9 cellular contexts compared by ENCODE assay signal in genomic region chr11:76781861-76782500, GRCh38. TPM values are rescaled to one million over a fixed set of nuclear protein-coding genes. Genes with fewer than 3 reads are reported as not detected.
DNase-seq lines count a peak whose midpoint lies in the region; ATAC-seq and TF ChIP-seq lines count a peak whose summit lies in the region.
"Had no signal": no experiment of that assay in that cellular context is flagged by ENCODE, and none has a peak within 500 bp of the region (broad histone marks: within the 10 kb centered on the region; RNA-seq: fewer than 3 reads in every experiment).

No MANE protein-coding gene starts in this region.

- H3K9me3 ChIP-seq in left lung (peaks cover 1 to 5% of the 10 kb centered on the region in 2 donors), thymus (ENCODE audit: control insufficient read depth) (no peaks in the 10 kb centered on the region)

- intact Hi-C loops in activated CD4-positive, alpha-beta T cell treated with anti-CD3 and anti-CD28 coated beads for 36 hours (cut with DNase I, micrococcal nuclease) = loop anchor here (2.0 to 10.0 kb wide), 3 partner anchors 17 to 547 kb away; partner anchors contain the start of gene EMSY (in 1 of the 2)
- intact Hi-C loops in left lung (cut with DNase I) = loop anchor here in 1 of 2 donors (10.0 kb wide), 1 partner anchor 47 kb away; no protein-coding TSS in a partner anchor

- peaks cover 15% of the 10 kb centered on the region for H3K4me1 Mint-ChIP-seq in activated CD4-positive, alpha-beta T cell treated with anti-CD3 and anti-CD28 coated beads for 36 hours

- POLR2A ChIA-PET in activated CD4-positive, alpha-beta T cell treated with anti-CD3 and anti-CD28 coated beads for 36 hours (lab: Charles Lee) = interaction anchor here (0.7 to 1.4 kb wide), 2 partner anchors 22 to 259 kb away, joined by 3 read pairs; no protein-coding TSS in a partner anchor

- CTCF ChIA-PET in activated CD4-positive, alpha-beta T cell treated with anti-CD3 and anti-CD28 coated beads for 36 hours (lab: Charles Lee) = interaction anchor here (0.9 to 1.1 kb wide), 3 partner anchors 17 to 308 kb away, joined by 4 to 5 read pairs (median 4); no protein-coding TSS in a partner anchor

- H3K27me3 ChIP-seq in left lung = peaks cover 0 to 51% of the 10 kb centered on the region in 2 donors
- peaks cover 16% of the 10 kb centered on the region for H3K27me3 ChIP-seq in thymus (ENCODE audit: control insufficient read depth, insufficient read depth)

- in situ Hi-C loops in astrocyte of the spinal cord (cut with HindIII; ENCODE audit: low sequenced_read_pairs) = no loop called here

- peaks cover under 1% of the 10 kb centered on the region for H3K36me3 Mint-ChIP-seq in activated CD4-positive, alpha-beta T cell treated with anti-CD3 and anti-CD28 coated beads for 36 hours (ENCODE audit: low read depth)

- peak overlapping the region; percentile 93 for H3K4me3 ChIP-seq in astrocyte of the spinal cord (ENCODE audit: low read depth, low read length)
- peak overlapping the region in 1 of 2 donors; percentile 63 for H3K4me3 ChIP-seq in left lung
- no peak overlapping the region for H3K4me3 ChIP-seq in thymus (ENCODE audit: low read length)

- peak overlapping the region; percentile 96 for H3K27ac Mint-ChIP-seq in activated CD4-positive, alpha-beta T cell treated with anti-CD3 and anti-CD28 coated beads for 36 hours

- WGBS in thymus = 92% methylated on average over 4 of the region's 4 CpGs

- peak overlapping the region; percentile 69 for H3K4me3 Mint-ChIP-seq in activated CD4-positive, alpha-beta T cell treated with anti-CD3 and anti-CD28 coated beads for 36 hours

- no peak for TF ChIP-seq CTCF in astrocyte of the spinal cord (IDR thresholded peaks at IDR 0.05; ENCODE audit: low read depth, low read length)
- no peak for TF ChIP-seq CTCF in left lung (IDR thresholded peaks at IDR 0.05)

- H3K9me3 Mint-ChIP-seq in activated CD4-positive, alpha-beta T cell treated with anti-CD3 and anti-CD28 coated beads for 36 hours (ENCODE audit: low read depth) = peaks cover 7% of the 10 kb centered on the region

- H3K27ac ChIP-seq in left lung (peak overlapping the region; percentile 69 to 81), thymus (ENCODE audit: low read depth) (peak overlapping the region; percentile 25)

- DNase-seq in activated CD4-positive, alpha-beta T cell treated with anti-CD3 and anti-CD28 coated beads for 36 hours = no peak
- DNase-seq in activated CD4-positive, alpha-beta T cell treated with anti-CD3 and anti-CD28 coated beads, Interleukin-2, amount 50 U/mL, for 48 hours = no peak
- no peak for DNase-seq in astrocyte of the spinal cord (ENCODE audit: low read depth, low spot score)
- DNase-seq in left lung = no peak
- DNase-seq: activated naive CD4-positive, alpha-beta T cell treated with anti-CD3 and anti-CD28 coated beads for 36 hours had no signal

- H3K4me1 ChIP-seq in left lung = peaks cover 0 to 22% of the 10 kb centered on the region in 2 donors
- H3K4me1 ChIP-seq in thymus (ENCODE audit: control insufficient read depth, insufficient read depth, low read length) = no peaks in the 10 kb centered on the region

- H3K36me3 ChIP-seq in left lung (no peaks in the 10 kb centered on the region), thymus (ENCODE audit: control insufficient read depth, insufficient read depth) (no peaks in the 10 kb centered on the region)

- ATAC-seq in activated CD4-positive, alpha-beta T cell treated with anti-CD3 and anti-CD28 coated beads for 36 hours = no peak
- no peak for ATAC-seq in left lung
- no peak for ATAC-seq in GM18907 (IDR thresholded peaks at IDR 0.05; ENCODE audit: unreplicated experiment)
- no peak for ATAC-seq in GM19035 (IDR thresholded peaks at IDR 0.05; ENCODE audit: unreplicated experiment)
- no peak for ATAC-seq in GM21786 (IDR thresholded peaks at IDR 0.05; ENCODE audit: unreplicated experiment)

- peaks cover 44% of the 10 kb centered on the region for H3K27me3 Mint-ChIP-seq in activated CD4-positive, alpha-beta T cell treated with anti-CD3 and anti-CD28 coated beads for 36 hours

RNA-seq across cellular contexts. Expression of gene TSKU, which starts 1.2 kb away (rescaled TPM):
- 1 to 10 TPM; 8.0 to 8.3 TPM for total RNA-seq in activated CD4-positive, alpha-beta T cell treated with anti-CD3 and anti-CD28 coated beads for 36 hours
- 10 to 100 TPM; 12.7 to 15.4 TPM for total RNA-seq in left lung
- 11.8 TPM for polyA plus RNA-seq in thymus
